8 cellular contexts compared by ENCODE assay signal in genomic region chr20:25310268-25310920, GRCh38.
DNase-seq lines count a peak whose midpoint lies in the region; ATAC-seq and TF ChIP-seq lines count a peak whose summit lies in the region.

No MANE protein-coding gene starts in this region.

- peak; percentile 41 for TF ChIP-seq POLR2A in transverse colon (IDR thresholded peaks at IDR 0.05)

- intact Hi-C loops in transverse colon (cut with DNase I; ENCODE audit: low total_unique reads): no loop called here

- H3K4me1 ChIP-seq in transverse colon: peaks cover 22 to 43% (median 29%) of the 10 kb centered on the region in 4 donors

- peak; percentile 70 for DNase-seq in BJ (ENCODE audit: low read depth)
- peak; percentile 93 for DNase-seq in NCI-H510A treated with DMSO at 0.1 percent for 48 hours (lab: John Stamatoyannopoulos, UW)
- DNase-seq in activated T-cell treated with anti-CD3 and anti-CD28 coated beads for 24 hours (ENCODE audit: low read depth): peak; percentile 38
- DNase-seq in fibroblast of peridontal ligament (ENCODE audit: extremely low read depth): peak; percentile 94
- peak in 41 of 56 donors; percentile 25 to 79 (median 50) for DNase-seq in nucleus accumbens (lab: John Stamatoyannopoulos, UW)
- peak; percentile 81 for DNase-seq in transverse colon

- in situ Hi-C loops in transverse colon (cut with MboI; ENCODE audit: low pct_ligation_motif_present in 1 of 4, low pct_unique_long_range_greater_than_20kb in 1 of 4, low sequenced_read_pairs in 3 of 4): no loop called here

- peak; percentile 40 for TF ChIP-seq EP300 in transverse colon (IDR thresholded peaks at IDR 0.05; ENCODE audit: low read depth)

- peak overlapping the region; percentile 31 for H3K4me3 ChIP-seq in BJ (ENCODE audit: low read depth, low read length)
- peak overlapping the region in 1 of 4 donors; percentile 25 for H3K4me3 ChIP-seq in transverse colon

- WGBS in transverse colon (ENCODE audit: low coverage in 1 of 2), 2 donors: 14 to 17% methylated on average over 5 to 6 of the region's 6 CpGs

- H3K27me3 ChIP-seq in BJ (ENCODE audit: control insufficient read depth, insufficient read depth, low read length) (no peaks in the 10 kb centered on the region), transverse colon (no peaks in the 10 kb centered on the region)

- CTCF ChIA-PET in BJ (lab: Yijun Ruan, JAX): interaction anchor here (1.2 to 4.5 kb wide), 7 partner anchors 11 to 88 kb away, joined by 3 to 24 read pairs (median 5); no protein-coding TSS in a partner anchor

- TF ChIP-seq CTCF in BJ (IDR thresholded peaks at IDR 0.05; ENCODE audit: insufficient read depth, low read depth, low read length): peak; percentile 88
- peak; percentile 46 to 94 (median 59) for TF ChIP-seq CTCF in transverse colon (IDR thresholded peaks at IDR 0.05)

- H3K27ac ChIP-seq in transverse colon: peak overlapping the region; percentile 86 to 87 (median 87)

- H3K36me3 ChIP-seq in BJ (ENCODE audit: control insufficient read depth, insufficient read depth, low read length) (peaks cover 4% of the 10 kb centered on the region; the same call in 1 of the 2 replicates), transverse colon (peaks cover 0 to 7% (median 0%) of the 10 kb centered on the region in 4 donors)

- no peaks in the 10 kb centered on the region for H3K9me3 ChIP-seq in transverse colon

- POLR2A ChIA-PET in BJ (lab: Charles Lee): interaction anchor here (0.6 kb wide), 1 partner anchor 113 kb away, joined by 4 read pairs; no protein-coding TSS in a partner anchor

- ATAC-seq in GM18870 (IDR thresholded peaks at IDR 0.05; ENCODE audit: unreplicated experiment) (peak; percentile 93), HG03095 (IDR thresholded peaks at IDR 0.05; ENCODE audit: unreplicated experiment) (peak; percentile 96)

Comparison
In these comparisons a context has a peak if more than half of its experiments do, and no peak if none do; other contexts are left out.
1. DNase-seq: peak in every context shown above with its lines; median percentile 94 in fibroblast of peridontal ligament; 93 in NCI-H510A treated with DMSO at 0.1 percent for 48 hours; 81 in transverse colon; 70 in BJ; 50 in nucleus accumbens; 38 in activated T-cell treated with anti-CD3 and anti-CD28 coated beads for 24 hours.